Comparison of ENCODE assay signal across 9 cellular contexts in the genomic region with DNA sequence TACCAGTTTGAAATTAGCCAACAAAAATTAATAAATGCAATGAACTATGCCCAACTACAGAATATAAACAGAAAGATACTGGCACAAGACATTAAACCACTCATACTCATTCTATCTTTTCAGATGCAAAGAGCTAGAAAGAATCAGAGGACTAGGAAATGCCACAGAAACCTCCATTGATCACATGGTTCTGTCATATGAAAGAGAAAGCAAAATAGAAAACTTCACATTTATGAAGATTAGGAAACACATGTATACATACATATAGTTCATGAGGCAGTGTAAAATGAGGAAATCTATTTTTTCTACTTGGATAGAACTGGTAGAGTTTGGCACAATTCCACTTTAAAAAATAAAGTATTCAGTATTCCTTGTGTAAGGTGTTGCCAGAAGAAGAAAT.
DNase-seq lines count a peak whose midpoint lies in the region; ATAC-seq and TF ChIP-seq lines count a peak whose summit lies in the region.
"Had no signal": no experiment of that assay in that cellular context is flagged by ENCODE, and none has a peak within 500 bp of the region (broad histone marks: within the 10 kb centered on the region; RNA-seq: fewer than 3 reads in every experiment).

No MANE protein-coding gene starts in this region.

- DNase-seq in activated CD8-positive, alpha-beta memory T cell treated with anti-CD3 and anti-CD28 coated beads, Interleukin-2, amount 10 ng/mL, durations not matched to agents 7 days and 5 days, result no peak
- DNase-seq in activated CD8-positive, alpha-beta memory T cell treated with anti-CD3 and anti-CD28 coated beads for 24 hours, result no peak
- DNase-seq in OCI-M1 (lab: John Stamatoyannopoulos, UW) (peak; percentile 72), type B pancreatic cell (ENCODE audit: extremely low spot score, unreplicated experiment) (no peak), LoVo (ENCODE audit: low spot score) (no peak), NCI-H526 (lab: John Stamatoyannopoulos, UW) (no peak)
- no peak for DNase-seq in stimulated activated naive B cell treated with anti-CD40 and anti-IgM and Interleukin-4, amounts not matched to agents 10 μg/mL and 1 μg/mL and 100 μg/mL, for 72 hours

- H3K27me3 Mint-ChIP-seq in activated CD8-positive, alpha-beta memory T cell treated with anti-CD3 and anti-CD28 coated beads, Interleukin-2, amount 10 ng/mL, durations not matched to agents 7 days and 5 days, result no peaks in the 10 kb centered on the region
- no peaks in the 10 kb centered on the region for H3K27me3 Mint-ChIP-seq in stimulated activated naive B cell treated with anti-CD40 and anti-IgM and Interleukin-4, amounts not matched to agents 10 μg/mL and 1 μg/mL and 100 μg/mL, for 72 hours
- peaks cover 28% of the 10 kb centered on the region for H3K27me3 Mint-ChIP-seq in type B pancreatic cell

- H3K4me1 Mint-ChIP-seq in activated CD8-positive, alpha-beta memory T cell treated with anti-CD3 and anti-CD28 coated beads, Interleukin-2, amount 10 ng/mL, durations not matched to agents 7 days and 5 days, result peaks cover 76% of the 10 kb centered on the region
- H3K4me1 Mint-ChIP-seq in stimulated activated naive B cell treated with anti-CD40 and anti-IgM and Interleukin-4, amounts not matched to agents 10 μg/mL and 1 μg/mL and 100 μg/mL, for 72 hours, result peaks cover 38 to 53% of the 10 kb centered on the region in 2 donors
- H3K4me1 Mint-ChIP-seq in type B pancreatic cell (ENCODE audit: unreplicated experiment), result peaks cover 11% of the 10 kb centered on the region

- H3K4me3 Mint-ChIP-seq in activated CD8-positive, alpha-beta memory T cell treated with anti-CD3 and anti-CD28 coated beads, Interleukin-2, amount 10 ng/mL, durations not matched to agents 7 days and 5 days, result peak overlapping the region; percentile 42
- H3K4me3 Mint-ChIP-seq in stimulated activated naive B cell treated with anti-CD40 and anti-IgM and Interleukin-4, amounts not matched to agents 10 μg/mL and 1 μg/mL and 100 μg/mL, for 72 hours, result no peak overlapping the region
- H3K4me3 Mint-ChIP-seq in type B pancreatic cell, result no peak overlapping the region
- H3K4me3 Mint-ChIP-seq: nephron had no signal

- peaks cover 2% of the 10 kb centered on the region for H3K9me3 Mint-ChIP-seq in activated CD8-positive, alpha-beta memory T cell treated with anti-CD3 and anti-CD28 coated beads, Interleukin-2, amount 10 ng/mL, durations not matched to agents 7 days and 5 days (ENCODE audit: low read depth)
- peaks cover 4 to 6% of the 10 kb centered on the region in 2 donors for H3K9me3 Mint-ChIP-seq in stimulated activated naive B cell treated with anti-CD40 and anti-IgM and Interleukin-4, amounts not matched to agents 10 μg/mL and 1 μg/mL and 100 μg/mL, for 72 hours
- no peaks in the 10 kb centered on the region for H3K9me3 Mint-ChIP-seq in type B pancreatic cell
- H3K9me3 Mint-ChIP-seq: nephron had no signal

- CTCF ChIA-PET in activated CD8-positive, alpha-beta memory T cell treated with anti-CD3 and anti-CD28 coated beads, Interleukin-2, amount 10 ng/mL, durations not matched to agents 7 days and 5 days (lab: Charles Lee), result interaction anchor here (2.4 to 3.8 kb wide), 2 partner anchors 15 to 33 kb away, joined by 14 to 17 read pairs; no protein-coding TSS in a partner anchor

- no peak for TF ChIP-seq CTCF in type B pancreatic cell (conservative IDR thresholded peaks at IDR 0.05)

- ATAC-seq in activated CD8-positive, alpha-beta memory T cell treated with anti-CD3 and anti-CD28 coated beads, Interleukin-2, amount 10 ng/mL, durations not matched to agents 7 days and 5 days, result peak; percentile 67
- ATAC-seq in HG02885 (IDR thresholded peaks at IDR 0.05; ENCODE audit: poor library complexity, unreplicated experiment), result peak; percentile 67
- ATAC-seq in stimulated activated naive B cell treated with anti-CD40 and anti-IgM and Interleukin-4, amounts not matched to agents 10 μg/mL and 1 μg/mL and 100 μg/mL, for 72 hours (replicated peaks), result peak; percentile 37 to 51

- peak overlapping the region; percentile 96 for H3K27ac Mint-ChIP-seq in activated CD8-positive, alpha-beta memory T cell treated with anti-CD3 and anti-CD28 coated beads, Interleukin-2, amount 10 ng/mL, durations not matched to agents 7 days and 5 days
- H3K27ac Mint-ChIP-seq in stimulated activated naive B cell treated with anti-CD40 and anti-IgM and Interleukin-4, amounts not matched to agents 10 μg/mL and 1 μg/mL and 100 μg/mL, for 72 hours, result peak overlapping the region; percentile 56
- H3K27ac Mint-ChIP-seq in type B pancreatic cell, result no peak overlapping the region
- H3K27ac Mint-ChIP-seq: nephron had no signal

- peaks cover 24% of the 10 kb centered on the region for H3K36me3 Mint-ChIP-seq in activated CD8-positive, alpha-beta memory T cell treated with anti-CD3 and anti-CD28 coated beads, Interleukin-2, amount 10 ng/mL, durations not matched to agents 7 days and 5 days
- peaks cover 7 to 9% of the 10 kb centered on the region in 2 donors for H3K36me3 Mint-ChIP-seq in stimulated activated naive B cell treated with anti-CD40 and anti-IgM and Interleukin-4, amounts not matched to agents 10 μg/mL and 1 μg/mL and 100 μg/mL, for 72 hours
- no peaks in the 10 kb centered on the region for H3K36me3 Mint-ChIP-seq in type B pancreatic cell
